ENCODE assay signal across 28 cellular contexts in genomic region chrX:70720721-70721120, GRCh38.
DNase-seq lines count a peak whose midpoint lies in the region; ATAC-seq, FAIRE-seq and TF ChIP-seq lines count a peak whose summit lies in the region.
"Had no signal": no experiment of that assay in that cellular context is flagged by ENCODE, and none has a peak within 500 bp of the region (broad histone marks: within the 10 kb centered on the region; RNA-seq: fewer than 3 reads in every experiment).

No MANE protein-coding gene starts in this region.

- H3K27ac Mint-ChIP-seq in Calu3 (ENCODE audit: unreplicated experiment) = no peak overlapping the region
- H3K27ac Mint-ChIP-seq: CD8-positive, alpha-beta T cell; HFFc6 had no signal

- H3K27me3 Mint-ChIP-seq in Calu3 (ENCODE audit: unreplicated experiment) = peaks cover 3% of the 10 kb centered on the region

- H3K27me3 ChIP-seq in bronchial epithelial cell (ENCODE audit: control insufficient read depth, insufficient read depth, low read length) = no peaks in the 10 kb centered on the region
- H3K27me3 ChIP-seq in hepatocyte = no peaks in the 10 kb centered on the region
- H3K27me3 ChIP-seq in Karpas-422 (ENCODE audit: low read length) = no peaks in the 10 kb centered on the region
- H3K27me3 ChIP-seq in psoas muscle (ENCODE audit: insufficient read depth in 3 of 3, low read length in 2 of 3) = peaks cover 0 to 3% (median 0%) of the 10 kb centered on the region in 3 donors
- H3K27me3 ChIP-seq: Peyer's patch, SJSA1 had no signal

- ATAC-seq in A549 (no peak), psoas muscle (no peak)
- ATAC-seq: CD8-positive, alpha-beta T cell; HepG2; K562; Right ventricle myocardium inferior had no signal

- intact Hi-C loops in Calu3 (cut with micrococcal nuclease; ENCODE audit: unreplicated experiment) = no loop called here
- intact Hi-C loops in psoas muscle (cut with DNase I) = no loop called here

- H3K4me3 Mint-ChIP-seq in Calu3 (ENCODE audit: low read depth, unreplicated experiment) = no peak overlapping the region
- H3K4me3 Mint-ChIP-seq: CD8-positive, alpha-beta T cell; HFFc6 had no signal

- no peak for TF ChIP-seq EP300 in A549 (IDR thresholded peaks at IDR 0.05)

- no peaks in the 10 kb centered on the region for H3K79me2 ChIP-seq in hepatocyte
- H3K79me2 ChIP-seq in Karpas-422 (ENCODE audit: low read length) = no peaks in the 10 kb centered on the region

- H3K27ac ChIP-seq in A549 (no peak overlapping the region), hepatocyte (no peak overlapping the region), Karpas-422 (ENCODE audit: low read length) (no peak overlapping the region), psoas muscle (no peak overlapping the region)
- H3K27ac ChIP-seq: Peyer's patch, SJSA1 had no signal

- no peaks in the 10 kb centered on the region for H3K36me3 Mint-ChIP-seq in Calu3 (ENCODE audit: insufficient read depth, unreplicated experiment)
- H3K36me3 Mint-ChIP-seq: CD8-positive, alpha-beta T cell had no signal

- no peaks in the 10 kb centered on the region for H3K9me3 Mint-ChIP-seq in Calu3 (ENCODE audit: low read depth, unreplicated experiment)
- H3K9me3 Mint-ChIP-seq: CD8-positive, alpha-beta T cell; HFFc6 had no signal

- CTCF ChIA-PET in A549 (lab: Yijun Ruan, JAX) (no interaction called here), Calu3 (lab: Charles Lee) (no interaction called here)

- BruUV-seq in Calu3 (replicated peaks; lab: Mats Ljungman, UMichigan) = no TSS peak

- H3K4me1 Mint-ChIP-seq in Calu3 (ENCODE audit: low read depth, unreplicated experiment) = no peaks in the 10 kb centered on the region

- no peak overlapping the region for H2AFZ ChIP-seq in hepatocyte
- no peak overlapping the region for H2AFZ ChIP-seq in Karpas-422 (ENCODE audit: low read length)

- no peaks in the 10 kb centered on the region for H3K9me2 ChIP-seq in hepatocyte (replicated peaks; ENCODE audit: insufficient read depth)
- H3K9me2 ChIP-seq in Karpas-422 (replicated peaks; ENCODE audit: insufficient read depth, low read length) = no peaks in the 10 kb centered on the region

- no peak overlapping the region for H3K4me3 ChIP-seq in A549
- H3K4me3 ChIP-seq in bronchial epithelial cell (ENCODE audit: low read depth, low read length) = no peak overlapping the region
- H3K4me3 ChIP-seq in hepatocyte = no peak overlapping the region
- no peak overlapping the region for H3K4me3 ChIP-seq in Karpas-422 (ENCODE audit: low read length)
- no peak overlapping the region for H3K4me3 ChIP-seq in psoas muscle
- H3K4me3 ChIP-seq: K562, Peyer's patch, SJSA1 had no signal

- DNase-seq in A549 (ENCODE audit: low read depth in 1 of 2, low spot score in 1 of 2) (peak in 1 of 2 experiments; percentile 5), HT1080 (ENCODE audit: low read depth) (peak; percentile 0), bronchial epithelial cell (ENCODE audit: low read depth) (peak; percentile 16), hepatocyte (ENCODE audit: low spot score) (peak; percentile 4), NCI-H146 (lab: John Stamatoyannopoulos, UW) (no peak), Calu3 (no peak), Karpas-422 (no peak), psoas muscle (no peak)
- DNase-seq: 8988T; AML-193; C1 segment of cervical spinal cord; CD8-positive, alpha-beta T cell; DMS153; GDM1; H7; HFFc6; MV-4-11; NCI-H1105 treated with DMSO at 0.1 percent for 48 hours; NCI-H1694 treated with DMSO at 0.1 percent for 48 hours; NCI-H2081 treated with DMSO at 0.1 percent for 48 hours; NCI-H2171 treated with DMSO at 0.1 percent for 48 hours; NCI-H524 treated with DMSO at 0.1 percent for 48 hours; NCI-H82; Peyer's patch had no signal

- POLR2A ChIA-PET in A549 (lab: Yijun Ruan, JAX) = no interaction called here

- 20% methylated on average over 2 of the region's 2 CpGs for WGBS in A549 (ENCODE audit: missing lambda C conversion rate)
- 62% methylated on average over 2 of the region's 2 CpGs for WGBS in hepatocyte (ENCODE audit: low lambda C conversion rate, missing lambda C conversion rate)
- 72 to 87% (median 81%) methylated on average over 2 of the region's 2 CpGs for WGBS in psoas muscle, 3 donors

- H3K4me2 ChIP-seq in A549 = peak overlapping the region; percentile 34; the same call in 1 of the 3 replicates
- H3K4me2 ChIP-seq in hepatocyte = no peak overlapping the region
- no peak overlapping the region for H3K4me2 ChIP-seq in Karpas-422 (ENCODE audit: low read depth, low read length, poor library complexity, severe bottlenecking)

- FAIRE-seq in A549 (lab: Jason Lieb, UNC) (peak; percentile 32), bronchial epithelial cell (lab: Jason Lieb, UNC) (no peak)
- FAIRE-seq: HepG2, K562 had no signal

- no peaks in the 10 kb centered on the region for H4K20me1 ChIP-seq in hepatocyte (ENCODE audit: insufficient read depth, poor library complexity, severe bottlenecking)
- H4K20me1 ChIP-seq in Karpas-422 (ENCODE audit: insufficient read depth, low read depth, low read length) = no peaks in the 10 kb centered on the region

- TF ChIP-seq RAD21 in A549 (conservative IDR thresholded peaks at IDR 0.05 in 1 of 2, IDR thresholded peaks at IDR 0.05 in 1 of 2) = no peak

- H3K36me3 ChIP-seq in bronchial epithelial cell (ENCODE audit: control insufficient read depth, insufficient read depth, low read length) (no peaks in the 10 kb centered on the region), hepatocyte (replicated peaks; ENCODE audit: insufficient read depth, low read depth) (no peaks in the 10 kb centered on the region), Karpas-422 (ENCODE audit: insufficient read depth, low read length) (no peaks in the 10 kb centered on the region), psoas muscle (ENCODE audit: insufficient read depth in 1 of 2, low read depth in 1 of 2) (no peaks in the 10 kb centered on the region)
- H3K36me3 ChIP-seq: Peyer's patch, SJSA1 had no signal

- H3K4me1 ChIP-seq in A549 = peaks cover 5% of the 10 kb centered on the region; the same call in 1 of the 3 replicates
- no peaks in the 10 kb centered on the region for H3K4me1 ChIP-seq in hepatocyte (ENCODE audit: insufficient read depth)
- no peaks in the 10 kb centered on the region for H3K4me1 ChIP-seq in Karpas-422 (ENCODE audit: low read length)
- no peaks in the 10 kb centered on the region for H3K4me1 ChIP-seq in psoas muscle
- H3K4me1 ChIP-seq: Peyer's patch, SJSA1 had no signal

- no peak overlapping the region for H3K9ac ChIP-seq in Karpas-422 (ENCODE audit: low read length)

- TF ChIP-seq CTCF in A549 (IDR thresholded peaks at IDR 0.05) (no peak), bronchial epithelial cell (IDR thresholded peaks at IDR 0.05; ENCODE audit: insufficient read depth, low read length, severe bottlenecking) (no peak), hepatocyte (IDR thresholded peaks at IDR 0.05; ENCODE audit: poor library complexity) (no peak), Calu3 (IDR thresholded peaks at IDR 0.05; ENCODE audit: unreplicated experiment) (no peak), psoas muscle (IDR thresholded peaks at IDR 0.05) (no peak)

- no peak for TF ChIP-seq POLR2A in A549 (IDR thresholded peaks at IDR 0.05; ENCODE audit: low read length)

- no peaks in the 10 kb centered on the region for H3K9me3 ChIP-seq in A549
- H3K9me3 ChIP-seq in hepatocyte (ENCODE audit: low read depth) = no peaks in the 10 kb centered on the region
- H3K9me3 ChIP-seq in Karpas-422 (ENCODE audit: low read length) = no peaks in the 10 kb centered on the region
- no peaks in the 10 kb centered on the region for H3K9me3 ChIP-seq in psoas muscle
- H3K9me3 ChIP-seq: Peyer's patch, SJSA1 had no signal

TF ChIP-seq in A549, 52 proteins besides CTCF, POLR2A, EP300 and RAD21:
- TF ChIP-seq ZFP36 (IDR thresholded peaks at IDR 0.05; ENCODE audit: borderline replicate concordance, partially characterized antibody) = no peak
- no peak for TF ChIP-seq FOXS1 (CRISPR knock-in tag; IDR thresholded peaks at IDR 0.05)
- TF ChIP-seq ELK1 (IDR thresholded peaks at IDR 0.05; ENCODE audit: low read depth, low read length) = no peak
- no peak for TF ChIP-seq FOSB (CRISPR knock-in tag; IDR thresholded peaks at IDR 0.05)
- TF ChIP-seq BCL3 (IDR thresholded peaks at IDR 0.05) = no peak
- no peak for TF ChIP-seq KDM5A (IDR thresholded peaks at IDR 0.05)
- no peak for TF ChIP-seq ZNF302 (CRISPR knock-in tag; IDR thresholded peaks at IDR 0.05)
- TF ChIP-seq NFE2L2 (conservative IDR thresholded peaks at IDR 0.05; ENCODE audit: low read length) = no peak
- no peak for TF ChIP-seq HES2 (IDR thresholded peaks at IDR 0.05)
- no peak for TF ChIP-seq NPAS2 (CRISPR knock-in tag; IDR thresholded peaks at IDR 0.05; ENCODE audit: borderline replicate concordance)
- no peak for TF ChIP-seq CHD2 (IDR thresholded peaks at IDR 0.05; ENCODE audit: low read length, partially characterized antibody)
- no peak for TF ChIP-seq SMC3 (IDR thresholded peaks at IDR 0.05)
- no peak for TF ChIP-seq POLR2AphosphoS2 (conservative IDR thresholded peaks at IDR 0.05; ENCODE audit: low read length)
- TF ChIP-seq TFCP2L1 (CRISPR knock-in tag; IDR thresholded peaks at IDR 0.05) = no peak
- no peak for TF ChIP-seq KDM1A (IDR thresholded peaks at IDR 0.05; ENCODE audit: low read depth)
- TF ChIP-seq CBX8 (IDR thresholded peaks at IDR 0.05) = no peak

Comparison
In these comparisons a context has a peak if more than half of its experiments do, and no peak if none do; other contexts are left out.
1. DNase-seq: peak in HT1080 (single experiment), bronchial epithelial cell (single experiment) and hepatocyte (single experiment); none in NCI-H146 (single experiment), Calu3 (single experiment), Karpas-422 (single experiment) and psoas muscle (0 of 2).